ENCODE assay signal across 21 cellular contexts in the genomic region with DNA sequence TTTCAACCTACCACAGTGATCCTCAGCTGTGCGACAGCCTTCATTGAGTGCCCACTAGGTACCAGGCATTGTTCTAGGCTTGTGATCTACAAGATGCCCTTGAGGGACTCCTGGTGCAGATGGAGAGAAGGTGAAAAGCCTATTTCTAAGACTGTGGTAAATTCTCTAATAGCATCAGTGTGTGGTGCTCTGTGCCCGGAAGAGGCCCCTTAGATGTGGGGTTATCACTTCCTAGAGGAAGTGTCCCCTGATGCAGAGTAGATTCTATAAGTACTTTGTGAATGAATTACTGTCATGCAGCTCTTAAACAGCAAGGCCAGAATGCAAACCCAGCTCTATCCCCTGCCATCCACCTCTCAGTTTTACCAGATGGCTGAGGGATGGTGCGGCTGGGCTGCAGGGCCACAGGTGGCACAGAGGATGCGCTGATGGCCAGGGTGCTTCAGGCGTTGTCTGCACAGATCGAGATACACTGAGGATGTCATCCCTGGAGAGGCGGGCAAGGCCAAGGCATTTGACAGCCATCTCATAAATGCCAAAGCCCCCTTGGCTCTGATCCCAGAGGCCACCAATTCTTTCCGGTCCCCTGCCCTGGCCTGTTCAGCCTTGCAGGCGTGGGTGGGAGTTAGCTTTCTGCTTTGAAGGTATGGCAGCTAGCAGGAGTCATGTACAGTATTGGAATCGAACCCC.
DNase-seq lines count a peak whose midpoint lies in the region; ATAC-seq, FAIRE-seq and TF ChIP-seq lines count a peak whose summit lies in the region.
"Had no signal": no experiment of that assay in that cellular context is flagged by ENCODE, and none has a peak within 500 bp of the region (broad histone marks: within the 10 kb centered on the region; RNA-seq: fewer than 3 reads in every experiment).

No MANE protein-coding gene starts in this region.

- SMC1A ChIA-PET in GM12878 (lab: Charles Lee; ENCODE audit: uncharacterized antibody, unreplicated experiment) = interaction anchor here (0.8 to 1.7 kb wide), 5 partner anchors 8 to 69 kb away, joined by 3 to 6 read pairs (median 3); no protein-coding TSS in a partner anchor

- TF ChIP-seq CTCF in GM12878 (IDR thresholded peaks at IDR 0.05 in 2 of 3, conservative IDR thresholded peaks at IDR 0.05 in 1 of 3; ENCODE audit: control insufficient read depth in 2 of 3, extremely low read depth in 1 of 3, insufficient read depth in 1 of 3, low read depth in 3 of 3, low read length in 3 of 3) (no peak), tibial artery (IDR thresholded peaks at IDR 0.05) (no peak)

- peaks cover 13% of the 10 kb centered on the region for H3K4me1 ChIP-seq in CD4-positive, CD25-positive, alpha-beta regulatory T cell (ENCODE audit: control insufficient read depth, insufficient read depth, low read length, poor library complexity, severe bottlenecking)
- H3K4me1 ChIP-seq in GM12878 (ENCODE audit: control insufficient read depth, insufficient read depth, low read length) (peaks cover 5% of the 10 kb centered on the region; the same call in 1 of the 2 replicates), tibial artery (peaks cover 0 to 28% (median 7%) of the 10 kb centered on the region in 4 donors)
- H3K4me1 ChIP-seq: psoas muscle had no signal

- no peaks in the 10 kb centered on the region for H4K20me1 ChIP-seq in GM12878 (ENCODE audit: control insufficient read depth, insufficient read depth)

- TF ChIP-seq POLR2A in GM12878 (IDR thresholded peaks at IDR 0.05; ENCODE audit: low read depth, low read length) = no peak

- BruUV-seq in GM12878 (replicated peaks; lab: Mats Ljungman, UMichigan) = no TSS peak

- in situ Hi-C loops in GM12878 (cut with MboI) = no loop called here

- H3K4me3 ChIP-seq in CD4-positive, CD25-positive, alpha-beta regulatory T cell (ENCODE audit: low read depth, low read length) = no peak overlapping the region
- H3K4me3 ChIP-seq in GM12878 = no peak overlapping the region
- no peak overlapping the region for H3K4me3 ChIP-seq in tibial artery
- H3K4me3 ChIP-seq: psoas muscle, spleen, upper lobe of right lung had no signal

- H3K27me3 ChIP-seq in CD4-positive, CD25-positive, alpha-beta regulatory T cell (ENCODE audit: control insufficient read depth, insufficient read depth, low read length) = no peaks in the 10 kb centered on the region
- H3K27me3 ChIP-seq in GM12878 (replicated peaks in 1 of 2; ENCODE audit: control insufficient read depth in 2 of 2, insufficient read depth in 2 of 2, low read length in 1 of 2) (no peaks in the 10 kb centered on the region), tibial artery (peaks cover 0 to 11% of the 10 kb centered on the region in 2 donors)
- H3K27me3 ChIP-seq: upper lobe of right lung had no signal

- intact Hi-C loops in GM12878 (cut with micrococcal nuclease; ENCODE audit: unreplicated experiment) = no loop called here
- intact Hi-C loops in tibial artery (cut with DNase I; ENCODE audit: low total_unique reads) = no loop called here

- RAD21 ChIA-PET in GM12878 (lab: Charles Lee; ENCODE audit: unreplicated experiment) = interaction anchor here (1.0 kb wide), 1 partner anchor 69 kb away, joined by 3 read pairs; no protein-coding TSS in a partner anchor

- H3K9me3 ChIP-seq in CD4-positive, CD25-positive, alpha-beta regulatory T cell (ENCODE audit: control insufficient read depth in 2 of 2, low read length in 2 of 2) = no peaks in the 10 kb centered on the region
- H3K9me3 ChIP-seq in GM12878 (replicated peaks; ENCODE audit: control insufficient read depth, insufficient read depth, low read length) = no peaks in the 10 kb centered on the region
- H3K9me3 ChIP-seq in tibial artery = no peaks in the 10 kb centered on the region
- H3K9me3 ChIP-seq: psoas muscle, spleen, upper lobe of right lung had no signal

- TF ChIP-seq EP300 in GM12878 (IDR thresholded peaks at IDR 0.05; ENCODE audit: borderline replicate concordance in 1 of 2, control insufficient read depth in 1 of 2, low read depth in 2 of 2, low read length in 2 of 2) = no peak

- H3K27me3 Mint-ChIP-seq in CD4-positive, CD25-positive, alpha-beta regulatory T cell = peaks cover 4% of the 10 kb centered on the region

- no peaks in the 10 kb centered on the region for H3K9me3 Mint-ChIP-seq in CD4-positive, CD25-positive, alpha-beta regulatory T cell
- H3K9me3 Mint-ChIP-seq: nephron progenitor cell had no signal

- peaks cover 6 to 24% (median 20%) of the 10 kb centered on the region in 4 donors for H3K4me1 Mint-ChIP-seq in CD4-positive, CD25-positive, alpha-beta regulatory T cell

- no peak; the same call in 1 of the 2 replicates for TF ChIP-seq RAD21 in GM12878 (IDR thresholded peaks at IDR 0.05; ENCODE audit: insufficient read depth, low read depth, low read length)

- CTCF ChIA-PET in GM12878 (lab: Yijun Ruan, JAX) = interaction anchor here (1.2 kb wide), 1 partner anchor 10 kb away, joined by 6 read pairs; no protein-coding TSS in a partner anchor

- H3K9ac ChIP-seq in GM12878 (ENCODE audit: control insufficient read depth, insufficient read depth, low read length) = no peak overlapping the region

- no peaks in the 10 kb centered on the region for H3K79me2 ChIP-seq in GM12878 (ENCODE audit: control insufficient read depth, insufficient read depth, low read length)

- FAIRE-seq in GM12878 (lab: Jason Lieb, UNC) = no peak
- FAIRE-seq: bronchial epithelial cell, islet of Langerhans had no signal

- DNase-seq in DMS79 treated with DMSO at 0.1 percent for 48 hours (lab: John Stamatoyannopoulos, UW) = peak; percentile 44
- no peak for DNase-seq in DMS79 (lab: John Stamatoyannopoulos, UW)
- peak in 2 of 3 donors; percentile 42 to 63 for DNase-seq in CD4-positive, CD25-positive, alpha-beta regulatory T cell
- DNase-seq in SHP77 treated with DMSO at 0.1 percent for 48 hours (lab: John Stamatoyannopoulos, UW) = peak; percentile 20
- DNase-seq in GM12878 (ENCODE audit: low read depth, low spot score) = no peak
- DNase-seq in tibial artery = no peak
- DNase-seq in DMS53 (lab: John Stamatoyannopoulos, UW) = no peak
- DNase-seq in NCI-H526 (lab: John Stamatoyannopoulos, UW) = no peak
- DNase-seq: activated gamma-delta T cell treated with Interleukin-2 at 50 U/mL for 16 hours; effector CD4-positive, alpha-beta T cell; Kasumi-1; NCI-H1436; NCI-H446; nephron progenitor cell; psoas muscle; spleen; upper lobe of right lung had no signal

- no peak overlapping the region for H3K4me2 ChIP-seq in GM12878 (ENCODE audit: control insufficient read depth, insufficient read depth)

- no peak overlapping the region for H2AFZ ChIP-seq in GM12878 (ENCODE audit: control insufficient read depth, low read depth, low read length)

- WGBS in GM12878 (ENCODE audit: insufficient coverage, insufficient replicate concordance, low lambda C conversion rate, missing lambda C conversion rate) = 72% methylated on average over 10 of the region's 10 CpGs

- peak; percentile 77 to 92 for ATAC-seq in CD4-positive, CD25-positive, alpha-beta regulatory T cell (ENCODE audit: low read depth in 2 of 2)
- peak; percentile 54 for ATAC-seq in GM12878
- ATAC-seq: psoas muscle, upper lobe of right lung had no signal

- peak overlapping the region in 1 of 4 donors; percentile 2 for H3K4me3 Mint-ChIP-seq in CD4-positive, CD25-positive, alpha-beta regulatory T cell
- H3K4me3 Mint-ChIP-seq: nephron progenitor cell had no signal

- no peaks in the 10 kb centered on the region for H3K36me3 Mint-ChIP-seq in CD4-positive, CD25-positive, alpha-beta regulatory T cell

- H3K27ac Mint-ChIP-seq in CD4-positive, CD25-positive, alpha-beta regulatory T cell = peak overlapping the region in 1 of 3 donors; percentile 75
- H3K27ac Mint-ChIP-seq: nephron progenitor cell had no signal

- no peak overlapping the region for H3K27ac ChIP-seq in CD4-positive, CD25-positive, alpha-beta regulatory T cell (ENCODE audit: insufficient read depth, low read length, poor library complexity, severe bottlenecking)
- H3K27ac ChIP-seq in GM12878 (ENCODE audit: control insufficient read depth, insufficient read depth) (no peak overlapping the region), tibial artery (no peak overlapping the region)
- H3K27ac ChIP-seq: 22Rv1, C4-2B, psoas muscle, spleen, upper lobe of right lung had no signal

- no peaks in the 10 kb centered on the region for H3K36me3 ChIP-seq in CD4-positive, CD25-positive, alpha-beta regulatory T cell (ENCODE audit: control insufficient read depth, insufficient read depth, low read length)
- H3K36me3 ChIP-seq in GM12878 (ENCODE audit: control insufficient read depth in 2 of 2, insufficient read depth in 2 of 2, low read length in 1 of 2) = peaks cover 0 to 2% of the 10 kb centered on the region in 2 experiments; a peak in 1 of 4 replicates
- H3K36me3 ChIP-seq in tibial artery = no peaks in the 10 kb centered on the region
- H3K36me3 ChIP-seq: spleen, upper lobe of right lung had no signal

- POLR2A ChIA-PET in GM12878 (lab: Charles Lee) = no interaction called here

TF ChIP-seq in GM12878, 131 proteins besides CTCF, POLR2A, EP300 and RAD21:
- TF ChIP-seq EGR1 (IDR thresholded peaks at IDR 0.05; ENCODE audit: borderline replicate concordance in 1 of 2, low read depth in 2 of 2, low read length in 2 of 2) (0 out of 3 replicates have a peak, but pooled peaks of 1 of the 2 experiments have one; percentile 23), SMARCA5 (IDR thresholded peaks at IDR 0.05) (no peak), SPI1 (IDR thresholded peaks at IDR 0.05; ENCODE audit: borderline replicate concordance, insufficient read depth, low read depth, low read length) (0 out of 2 replicates have a peak, but pooled peaks have one; percentile 22), ETV6 (conservative IDR thresholded peaks at IDR 0.05 in 1 of 2, IDR thresholded peaks at IDR 0.05 in 1 of 2; ENCODE audit: borderline replicate concordance in 1 of 2, low read depth in 1 of 2) (peak in 1 of 2 experiments; percentile 90; a peak in 2 of 4 replicates)

Comparison
In these comparisons a context has a peak if more than half of its experiments do, and no peak if none do; other contexts are left out.
1. DNase-seq: peak in DMS79 treated with DMSO at 0.1 percent for 48 hours (single experiment), CD4-positive, CD25-positive, alpha-beta regulatory T cell (2 of 3) and SHP77 treated with DMSO at 0.1 percent for 48 hours (single experiment); none in DMS79 (single experiment), GM12878 (single experiment), tibial artery (0 of 2), DMS53 (single experiment) and NCI-H526 (0 of 2).